ENCODE assay signal across 1 cellular context in the genomic region with DNA sequence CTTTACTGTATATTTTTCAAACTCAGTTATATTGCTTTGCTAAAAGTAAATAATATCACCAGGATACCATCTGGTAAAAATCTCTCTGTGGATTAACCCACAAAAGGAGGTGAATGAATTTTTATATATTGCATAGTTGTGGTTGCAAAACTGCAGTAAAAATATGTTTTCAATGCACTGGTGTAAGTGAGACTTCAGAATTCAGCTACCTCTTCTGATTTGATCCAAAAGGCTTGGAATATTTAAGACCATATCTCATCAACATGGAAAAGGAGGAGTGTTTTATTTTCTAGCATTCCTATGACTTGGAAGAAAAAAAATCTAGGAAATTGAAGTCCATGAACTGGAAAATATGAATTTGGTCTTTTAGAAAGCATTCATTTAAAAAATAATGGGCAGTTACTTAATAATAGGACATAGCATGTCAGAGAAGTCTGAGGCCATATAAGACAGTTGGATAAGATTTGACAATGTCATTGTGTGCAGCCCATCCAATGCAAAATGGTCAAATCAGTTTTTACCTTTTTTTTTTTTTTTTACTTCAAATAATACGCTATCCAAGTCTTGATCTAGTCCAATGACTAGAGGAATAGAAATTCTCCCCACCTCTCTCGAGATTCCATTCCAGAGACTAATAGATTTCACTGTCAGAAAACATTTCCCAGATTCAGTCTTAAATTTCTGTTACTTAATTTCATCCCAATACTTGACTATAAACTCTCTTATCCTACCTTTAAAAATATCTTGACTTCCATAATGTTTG.
TF ChIP-seq lines count a peak whose summit lies in the region.

No MANE protein-coding gene starts in this region.

TF ChIP-seq in SK-N-SH, 30 proteins besides CTCF, POLR2A, EP300 and RAD21:
- TF ChIP-seq PBX3 (IDR thresholded peaks at IDR 0.05): peak; percentile 41
- no peak for TF ChIP-seq SIN3A (IDR thresholded peaks at IDR 0.05; ENCODE audit: borderline replicate concordance, low read depth, low read length)
- peak; percentile 16; the same call in 1 of the 2 replicates for TF ChIP-seq FOSL2 (IDR thresholded peaks at IDR 0.05; ENCODE audit: borderline replicate concordance, low read depth)
- peak; percentile 56; the same call in 1 of the 2 replicates for TF ChIP-seq TEAD4 (IDR thresholded peaks at IDR 0.05; ENCODE audit: borderline replicate concordance, insufficient read depth)
- TF ChIP-seq NFIC (IDR thresholded peaks at IDR 0.05; ENCODE audit: borderline replicate concordance): peak; percentile 29; the same call in 1 of the 2 replicates
- TF ChIP-seq RFX5 (IDR thresholded peaks at IDR 0.05; ENCODE audit: low read length): no peak
- no peak for TF ChIP-seq NRF1 (IDR thresholded peaks at IDR 0.05; ENCODE audit: low read depth, low read length)
- TF ChIP-seq, protein P1, sequence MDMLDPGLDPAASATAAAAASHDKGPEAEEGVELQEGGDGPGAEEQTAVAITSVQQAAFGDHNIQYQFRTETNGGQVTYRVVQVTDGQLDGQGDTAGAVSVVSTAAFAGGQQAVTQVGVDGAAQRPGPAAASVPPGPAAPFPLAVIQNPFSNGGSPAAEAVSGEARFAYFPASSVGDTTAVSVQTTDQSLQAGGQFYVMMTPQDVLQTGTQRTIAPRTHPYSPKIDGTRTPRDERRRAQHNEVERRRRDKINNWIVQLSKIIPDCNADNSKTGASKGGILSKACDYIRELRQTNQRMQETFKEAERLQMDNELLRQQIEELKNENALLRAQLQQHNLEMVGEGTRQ (IDR thresholded peaks at IDR 0.05; ENCODE audit: borderline replicate concordance, low read depth, low read length): no peak
- TF ChIP-seq CHD2 (IDR thresholded peaks at IDR 0.05; ENCODE audit: low read length, partially characterized antibody): no peak
- TF ChIP-seq TCF12 (IDR thresholded peaks at IDR 0.05): peak; percentile 80
- TF ChIP-seq FOXM1 (IDR thresholded peaks at IDR 0.05; ENCODE audit: low read depth): peak; percentile 18; the same call in 1 of the 2 replicates
